Comparison of ENCODE assay signal across 25 cellular contexts in the genomic region with DNA sequence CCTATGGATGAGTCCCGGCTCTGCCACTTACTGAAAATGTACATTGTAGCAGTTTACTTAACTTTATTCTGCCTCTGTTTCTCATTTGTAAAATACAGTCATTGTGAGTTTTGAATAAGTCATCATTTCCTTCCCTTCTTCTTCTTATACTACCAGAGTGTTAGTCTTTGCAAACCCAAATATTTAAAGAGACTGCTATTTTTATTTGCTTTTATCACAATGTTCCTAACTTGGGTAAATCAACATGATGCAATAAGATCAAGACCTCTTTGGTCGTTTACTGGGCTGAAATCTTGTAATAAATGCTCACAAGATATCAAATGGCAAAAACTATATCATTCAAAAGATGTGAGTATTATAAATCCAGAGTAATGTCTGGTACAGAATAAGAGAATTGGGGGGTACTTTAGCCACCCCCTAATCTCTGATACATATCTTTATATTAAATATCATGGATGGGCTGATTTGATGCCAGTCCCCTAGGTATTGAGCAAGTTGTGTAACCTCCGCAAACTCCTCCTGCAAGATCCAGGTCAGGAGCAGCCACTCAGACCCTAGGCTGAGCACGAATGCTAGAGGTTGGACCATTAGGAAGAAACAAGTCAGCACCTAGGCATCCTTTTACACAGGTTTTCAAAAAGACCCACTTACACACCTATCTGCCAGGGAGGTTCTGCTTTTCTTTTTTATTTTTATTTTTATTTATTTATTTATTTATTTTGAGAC. TPM values are rescaled to one million over a fixed set of nuclear protein-coding genes. Genes with fewer than 3 reads are reported as not detected.
"Had no signal": no experiment of that assay in that cellular context is flagged by ENCODE, and none has a peak within 500 bp of the region (broad histone marks: within the 10 kb centered on the region; RNA-seq: fewer than 3 reads in every experiment).

No MANE protein-coding gene starts in this region.

- DNase-seq: IMR-90, Karpas-422, KG1, MG63, NCI-H1092, NCI-H1105 treated with DMSO at 0.1 percent for 48 hours, NCI-H1417 treated with DMSO at 0.1 percent for 48 hours, NCI-H187, NCI-H2029, NCI-H2081 treated with DMSO at 0.1 percent for 48 hours, NCI-H2171, NCI-H226, NCI-H446, NCI-H510A, NCI-H524 treated with DMSO at 0.1 percent for 48 hours, NCI-H69, NCI-H774, PC-9, Peyer's patch, SHP77 treated with DMSO at 0.1 percent for 48 hours, SJCRH30 had no signal

- H2AFZ ChIP-seq: PC-9 had no signal

- H3K36me3 ChIP-seq: MG63, Peyer's patch, SJCRH30 had no signal

- H3K4me2 ChIP-seq: PC-9 had no signal

- H3K27ac ChIP-seq: PC-9, Peyer's patch, SJCRH30 had no signal

- H3K9me3 ChIP-seq: MG63, Peyer's patch, SJCRH30 had no signal

- H3K4me1 ChIP-seq: Peyer's patch, SJCRH30 had no signal

- ATAC-seq: Right ventricle myocardium inferior, SK-N-SH treated with all-trans-retinoic acid at 6 μM for 48 hours had no signal

- H3K4me3 ChIP-seq: MG63, PC-9, Peyer's patch, SJCRH30 had no signal

- H3K27me3 ChIP-seq: MG63, Peyer's patch, SJCRH30 had no signal

RNA-seq across cellular contexts. Expression of gene GLDC, which starts 13.3 kb away (rescaled TPM):
- total RNA-seq: HT-29, OCI-LY7, Right ventricle myocardium inferior, SJCRH30 had no signal
